Comparison of ENCODE assay signal across 9 cellular contexts in genomic region chr2:43269706-43270105, GRCh38. TPM values are rescaled to one million over a fixed set of nuclear protein-coding genes. Genes with fewer than 3 reads are reported as not detected.
DNase-seq lines count a peak whose midpoint lies in the region; TF ChIP-seq lines count a peak whose summit lies in the region.
"Had no signal": no experiment of that assay in that cellular context is flagged by ENCODE, and none has a peak within 500 bp of the region (broad histone marks: within the 10 kb centered on the region; RNA-seq: fewer than 3 reads in every experiment).

No MANE protein-coding gene starts in this region.

- no peak for TF ChIP-seq CTCF in neural progenitor cell (IDR thresholded peaks at IDR 0.05)
- no peak for TF ChIP-seq CTCF in BE2C (IDR thresholded peaks at IDR 0.05; ENCODE audit: low read depth, low read length)

- H3K27ac Mint-ChIP-seq in dendritic cell treated with granulocyte-macrophage colony-stimulating factor and Interleukin-4, amounts not matched to agents 40 ng/mL and 50 ng/mL, for 4 days: peak overlapping the region; percentile 89
- H3K27ac Mint-ChIP-seq in neural progenitor cell: no peak overlapping the region

- intact Hi-C loops in dendritic cell treated with granulocyte-macrophage colony-stimulating factor and Interleukin-4, amounts not matched to agents 40 ng/mL and 50 ng/mL, for 4 days (cut with micrococcal nuclease): loop anchor here (2.0 kb wide), 1 partner anchor 23 kb away; no protein-coding TSS in a partner anchor

- peaks cover 11% of the 10 kb centered on the region for H3F3A ChIP-seq in neural progenitor cell (ENCODE audit: low read depth)

- H3K27me3 Mint-ChIP-seq in dendritic cell treated with granulocyte-macrophage colony-stimulating factor and Interleukin-4, amounts not matched to agents 40 ng/mL and 50 ng/mL, for 4 days: no peaks in the 10 kb centered on the region
- peaks cover 2% of the 10 kb centered on the region for H3K27me3 Mint-ChIP-seq in neural progenitor cell (ENCODE audit: insufficient read depth, low read depth)

- H3K36me3 Mint-ChIP-seq in dendritic cell treated with granulocyte-macrophage colony-stimulating factor and Interleukin-4, amounts not matched to agents 40 ng/mL and 50 ng/mL, for 4 days (ENCODE audit: low read depth): peaks cover 8% of the 10 kb centered on the region
- peaks cover 6% of the 10 kb centered on the region for H3K36me3 Mint-ChIP-seq in neural progenitor cell

- H3K27me3 ChIP-seq in neural progenitor cell (no peaks in the 10 kb centered on the region), BE2C (no peaks in the 10 kb centered on the region)

- H2AFZ ChIP-seq in neural progenitor cell (replicated peaks): no peak overlapping the region

- H3K9me3 Mint-ChIP-seq in dendritic cell treated with granulocyte-macrophage colony-stimulating factor and Interleukin-4, amounts not matched to agents 40 ng/mL and 50 ng/mL, for 4 days: no peaks in the 10 kb centered on the region
- H3K9me3 Mint-ChIP-seq in neural progenitor cell: no peaks in the 10 kb centered on the region

- H3K4me3 ChIP-seq in neural progenitor cell (no peak overlapping the region), BE2C (ENCODE audit: low read depth, low read length) (no peak overlapping the region)
- H3K4me3 ChIP-seq: HAP-1 had no signal

- peaks cover 84% of the 10 kb centered on the region for H3K4me1 Mint-ChIP-seq in dendritic cell treated with granulocyte-macrophage colony-stimulating factor and Interleukin-4, amounts not matched to agents 40 ng/mL and 50 ng/mL, for 4 days (ENCODE audit: low read depth)
- peaks cover 57% of the 10 kb centered on the region for H3K4me1 Mint-ChIP-seq in neural progenitor cell

- H3K9ac ChIP-seq in neural progenitor cell: no peak overlapping the region

- H3K4me1 ChIP-seq in neural progenitor cell (peaks cover 43% of the 10 kb centered on the region), BE2C (peaks cover 40% of the 10 kb centered on the region)
- H3K4me1 ChIP-seq: HAP-1 had no signal

- H3K36me3 ChIP-seq in neural progenitor cell (no peaks in the 10 kb centered on the region), BE2C (no peaks in the 10 kb centered on the region; the same call in 1 of the 2 replicates)
- H3K36me3 ChIP-seq: HAP-1 had no signal

- H4K20me1 ChIP-seq in neural progenitor cell (ENCODE audit: low read depth): no peaks in the 10 kb centered on the region

- DNase-seq in stimulated activated CD4-positive, alpha-beta T cell treated with anti-CD3 and anti-CD28 coated beads, Interleukin-15, amount 100 ng/mL, for 24 hours: peak; percentile 9
- no peak for DNase-seq in stimulated activated CD4-positive, alpha-beta T cell treated with anti-CD3 and anti-CD28 coated beads, Interleukin-2, amount 100 ng/mL, for 24 hours
- DNase-seq in myocyte (ENCODE audit: low read depth) (peak; percentile 90), neural progenitor cell (ENCODE audit: low spot score) (no peak), NCI-H2171 treated with DMSO at 0.1 percent for 48 hours (lab: John Stamatoyannopoulos, UW) (no peak), NCI-H2081 treated with DMSO at 0.1 percent for 48 hours (lab: John Stamatoyannopoulos, UW) (no peak), BE2C (no peak)

- H3K9me3 ChIP-seq in neural progenitor cell (ENCODE audit: low read depth) (no peaks in the 10 kb centered on the region), BE2C (no peaks in the 10 kb centered on the region)
- H3K9me3 ChIP-seq: HAP-1 had no signal

- no peak overlapping the region for H3K4me2 ChIP-seq in neural progenitor cell

- H3K27ac ChIP-seq in neural progenitor cell: no peak overlapping the region

- peak overlapping the region; percentile 46 for H3K4me3 Mint-ChIP-seq in dendritic cell treated with granulocyte-macrophage colony-stimulating factor and Interleukin-4, amounts not matched to agents 40 ng/mL and 50 ng/mL, for 4 days
- H3K4me3 Mint-ChIP-seq in neural progenitor cell: no peak overlapping the region

- H3K79me2 ChIP-seq in neural progenitor cell (ENCODE audit: low read depth): no peaks in the 10 kb centered on the region

RNA-seq across cellular contexts. Expression of gene ZFP36L2, which starts 43.3 kb away (rescaled TPM):
- total RNA-seq in myocyte (6.1 and 6.2 TPM in 2 replicates), neural progenitor cell (ENCODE audit: low replicate concordance) (13.8 and 15.1 TPM in 2 replicates)
- 10.3 TPM for polyA plus RNA-seq in myocyte (2012)
- polyA plus RNA-seq in BE2C (2012; ENCODE audit: insufficient read depth, insufficient read length, low read depth): 17.9 TPM

Comparison
In these comparisons a context has a peak if more than half of its experiments do, and no peak if none do; other contexts are left out.
1. DNase-seq: peak in stimulated activated CD4-positive, alpha-beta T cell treated with anti-CD3 and anti-CD28 coated beads, Interleukin-15, amount 100 ng/mL, for 24 hours (single experiment) and myocyte (single experiment); none in stimulated activated CD4-positive, alpha-beta T cell treated with anti-CD3 and anti-CD28 coated beads, Interleukin-2, amount 100 ng/mL, for 24 hours (0 of 2), neural progenitor cell (single experiment), NCI-H2171 treated with DMSO at 0.1 percent for 48 hours (single experiment), NCI-H2081 treated with DMSO at 0.1 percent for 48 hours (single experiment) and BE2C (single experiment).